In the genomic region with DNA sequence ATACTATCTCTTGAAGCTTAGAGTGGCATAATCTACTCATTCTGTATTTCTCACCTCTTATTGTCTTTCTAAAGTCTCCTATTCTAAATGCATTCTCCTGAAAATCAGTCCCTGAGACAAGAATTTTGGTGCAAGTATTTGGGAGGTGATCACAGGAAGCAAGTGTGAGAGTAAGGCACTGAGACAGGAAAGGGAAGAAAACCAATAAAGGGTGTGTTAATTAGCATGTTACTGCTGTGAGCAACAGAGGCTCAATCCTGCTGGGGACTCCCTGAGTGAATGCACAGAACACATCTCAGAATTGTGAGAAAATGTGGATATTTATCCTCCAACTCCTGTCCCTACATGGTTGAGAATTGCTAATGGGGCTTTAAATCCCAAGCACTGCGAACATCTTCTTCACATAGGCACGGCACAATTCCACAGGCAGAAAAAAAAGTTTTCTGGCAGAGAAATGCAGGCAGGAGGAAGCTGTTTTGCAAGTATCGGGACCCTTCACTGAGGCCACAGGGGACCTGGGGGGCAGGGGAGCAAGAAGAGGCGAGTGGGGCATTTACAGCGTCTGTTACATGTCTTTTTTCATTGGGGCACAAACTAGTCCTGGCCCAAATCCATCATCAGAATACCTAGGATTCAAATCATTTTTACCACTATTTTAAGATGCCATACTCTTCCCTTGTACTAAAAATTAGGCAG, we compare ENCODE assay signal across 24 cellular contexts. TPM values are rescaled to one million over a fixed set of nuclear protein-coding genes. Genes with fewer than 3 reads are reported as not detected.
DNase-seq lines count a peak whose midpoint lies in the region; ATAC-seq and TF ChIP-seq lines count a peak whose summit lies in the region.
"Had no signal": no experiment of that assay in that cellular context is flagged by ENCODE, and none has a peak within 500 bp of the region (broad histone marks: within the 10 kb centered on the region; RNA-seq: fewer than 3 reads in every experiment).

No MANE protein-coding gene starts in this region.

- no peak for TF ChIP-seq EP300 in suprapubic skin (IDR thresholded peaks at IDR 0.05)

- DNase-seq in GM23338 (ENCODE audit: low spot score) (peak; percentile 49), endodermal cell (peak; percentile 68), nephron progenitor cell (no peak), anterior cingulate cortex (lab: John Stamatoyannopoulos, UW) (no peak), suprapubic skin (ENCODE audit: low spot score in 2 of 2) (no peak)
- DNase-seq: activated CD4-positive, alpha-beta T cell treated with anti-CD3 and anti-CD28 coated beads, Interleukin-2, amount 50 U/mL, for 4 hours; activated CD8-positive, alpha-beta memory T cell treated with anti-CD3 and anti-CD28 coated beads, Interleukin-2, amount 50 U/mL, for 48 hours; activated effector memory CD4-positive, alpha-beta T cell treated with Interleukin-2 at 50 U/mL for 16 hours; amniotic stem cell; CD8-positive, alpha-beta T cell; colonic mucosa; effector memory CD4-positive, alpha-beta T cell; foreskin melanocyte; GM23248; NCI-H187 treated with DMSO at 0.1 percent for 48 hours; SK-N-SH; stimulated activated naive CD8-positive, alpha-beta T cell treated with anti-CD3 and anti-CD28 coated beads, Interleukin-15, amount 100 ng/mL, for 72 hours; tibial artery had no signal

- H3K4me3 ChIP-seq in GM23338 (peak overlapping the region; percentile 36), Loucy (ENCODE audit: low read length, poor library complexity, severe bottlenecking) (peak overlapping the region; percentile 51), endodermal cell (ENCODE audit: low read length) (no peak overlapping the region), suprapubic skin (no peak overlapping the region)
- H3K4me3 ChIP-seq: colonic mucosa, GM23248, prostate gland, tibial artery had no signal

- TF ChIP-seq POLR2A in suprapubic skin (IDR thresholded peaks at IDR 0.05): no peak

- peak overlapping the region; percentile 41 for H3K9ac ChIP-seq in Loucy (ENCODE audit: low read depth, low read length, poor library complexity, severe bottlenecking)
- no peak overlapping the region for H3K9ac ChIP-seq in endodermal cell (ENCODE audit: extremely low read depth, low read length, poor library complexity, severe bottlenecking)
- H3K9ac ChIP-seq: GM23248, SK-N-SH had no signal

- H4K20me1 ChIP-seq in GM23338 (replicated peaks; ENCODE audit: insufficient read depth) (no peaks in the 10 kb centered on the region), Loucy (ENCODE audit: insufficient read depth, low read length, poor library complexity, severe bottlenecking) (no peaks in the 10 kb centered on the region)

- peaks cover 53% of the 10 kb centered on the region for H3K4me1 Mint-ChIP-seq in GM23338
- peaks cover 23% of the 10 kb centered on the region for H3K4me1 Mint-ChIP-seq in endodermal cell
- peaks cover 29% of the 10 kb centered on the region for H3K4me1 Mint-ChIP-seq in nephron progenitor cell

- H3K9me3 ChIP-seq in Loucy (ENCODE audit: insufficient read depth, low read depth, low read length): no peaks in the 10 kb centered on the region
- no peaks in the 10 kb centered on the region for H3K9me3 ChIP-seq in endodermal cell (ENCODE audit: control insufficient read depth, low read length)
- H3K9me3 ChIP-seq in suprapubic skin: no peaks in the 10 kb centered on the region
- H3K9me3 ChIP-seq: colonic mucosa, prostate gland, SK-N-SH, tibial artery had no signal

- H3K79me2 ChIP-seq in GM23338 (replicated peaks; ENCODE audit: insufficient read depth): no peaks in the 10 kb centered on the region
- no peaks in the 10 kb centered on the region for H3K79me2 ChIP-seq in Loucy (ENCODE audit: insufficient read depth, low read length)

- H3K36me3 ChIP-seq in GM23338 (ENCODE audit: insufficient read depth) (no peaks in the 10 kb centered on the region), Loucy (ENCODE audit: insufficient read depth, low read length) (no peaks in the 10 kb centered on the region), endodermal cell (ENCODE audit: control insufficient read depth, insufficient read depth, low read length) (no peaks in the 10 kb centered on the region), suprapubic skin (no peaks in the 10 kb centered on the region)
- H3K36me3 ChIP-seq: colonic mucosa, prostate gland, tibial artery had no signal

- H3K4me2 ChIP-seq in GM23338 (peak overlapping the region; percentile 70), Loucy (ENCODE audit: low read depth, low read length, poor library complexity, severe bottlenecking) (peak overlapping the region; percentile 70)
- H3K4me2 ChIP-seq: SK-N-SH had no signal

- H3K36me3 Mint-ChIP-seq in GM23338 (ENCODE audit: low read depth) (no peaks in the 10 kb centered on the region), endodermal cell (ENCODE audit: low read depth) (no peaks in the 10 kb centered on the region), nephron progenitor cell (ENCODE audit: low read depth) (no peaks in the 10 kb centered on the region)
- H3K36me3 Mint-ChIP-seq: CD8-positive, alpha-beta T cell had no signal

- H3K4me1 ChIP-seq in GM23338 (ENCODE audit: insufficient read depth) (peaks cover 27% of the 10 kb centered on the region), Loucy (ENCODE audit: insufficient read depth, low read length, poor library complexity, severe bottlenecking) (peaks cover 51% of the 10 kb centered on the region), endodermal cell (ENCODE audit: control insufficient read depth, insufficient read depth, low read length) (peaks cover 10% of the 10 kb centered on the region), suprapubic skin (no peaks in the 10 kb centered on the region)
- H3K4me1 ChIP-seq: colonic mucosa, prostate gland had no signal

- H3K4me3 Mint-ChIP-seq in GM23338 (peak overlapping the region; percentile 63), endodermal cell (peak overlapping the region; percentile 10), nephron progenitor cell (peak overlapping the region; percentile 51)
- H3K4me3 Mint-ChIP-seq: CD8-positive, alpha-beta T cell; neural crest cell; stimulated activated naive CD8-positive, alpha-beta T cell treated with anti-CD3 and anti-CD28 coated beads, Interleukin-15, amount 100 ng/mL, for 72 hours had no signal

- WGBS in endodermal cell (ENCODE audit: insufficient coverage in 1 of 2, insufficient read length in 1 of 2), 2 experiments: 16 to 28% methylated on average over 3 to 5 of the region's 5 CpGs
- WGBS in suprapubic skin: 49% methylated on average over 5 of the region's 5 CpGs

- peak overlapping the region; percentile 53; the same call in 1 of the 2 replicates for H2AFZ ChIP-seq in GM23338
- H2AFZ ChIP-seq in Loucy (ENCODE audit: low read length): peak overlapping the region; percentile 44
- H2AFZ ChIP-seq: GM23248 had no signal

- H3F3A ChIP-seq in GM23338 (replicated peaks; ENCODE audit: low read depth) (no peaks in the 10 kb centered on the region), Loucy (ENCODE audit: low read depth) (no peaks in the 10 kb centered on the region)

- peak overlapping the region; percentile 53 for H3K27ac ChIP-seq in GM23338 (ENCODE audit: low read depth)
- H3K27ac ChIP-seq in endodermal cell (ENCODE audit: low read depth, low read length): no peak overlapping the region
- no peak overlapping the region for H3K27ac ChIP-seq in suprapubic skin
- H3K27ac ChIP-seq: colonic mucosa, GM23248, prostate gland, tibial artery, VCaP had no signal

- H3K9me3 Mint-ChIP-seq in GM23338 (no peaks in the 10 kb centered on the region; the same call in 2 of the 3 replicates), endodermal cell (no peaks in the 10 kb centered on the region), nephron progenitor cell (no peaks in the 10 kb centered on the region)
- H3K9me3 Mint-ChIP-seq: CD8-positive, alpha-beta T cell; neural crest cell had no signal

- TF ChIP-seq CTCF in GM23338 (conservative IDR thresholded peaks at IDR 0.05; ENCODE audit: low read depth in 2 of 2): no peak
- TF ChIP-seq CTCF in Loucy (conservative IDR thresholded peaks at IDR 0.05; ENCODE audit: low read length): no peak
- no peak for TF ChIP-seq CTCF in endodermal cell (conservative IDR thresholded peaks at IDR 0.05)
- no peak for TF ChIP-seq CTCF in nephron progenitor cell (IDR thresholded peaks at IDR 0.05)
- TF ChIP-seq CTCF in suprapubic skin (IDR thresholded peaks at IDR 0.05): no peak

- H3K9me2 ChIP-seq in GM23338 (ENCODE audit: insufficient read depth) (peaks cover 4% of the 10 kb centered on the region; the same call in 1 of the 2 replicates), Loucy (replicated peaks; ENCODE audit: low read depth, low read length) (no peaks in the 10 kb centered on the region)
- H3K9me2 ChIP-seq: SK-N-SH had no signal

- ATAC-seq in GM23338 (peak; percentile 89), GM19035 (IDR thresholded peaks at IDR 0.05; ENCODE audit: unreplicated experiment) (no peak)
- ATAC-seq: CD8-positive, alpha-beta T cell; esophagus mucosa; stimulated activated naive CD8-positive, alpha-beta T cell treated with anti-CD3 and anti-CD28 coated beads, Interleukin-15, amount 100 ng/mL, for 72 hours had no signal

- H3K27me3 Mint-ChIP-seq in GM23338 (ENCODE audit: insufficient read depth, low read depth, poor library complexity) (no peaks in the 10 kb centered on the region), endodermal cell (ENCODE audit: insufficient read depth) (no peaks in the 10 kb centered on the region), nephron progenitor cell (ENCODE audit: low read depth, poor library complexity) (no peaks in the 10 kb centered on the region)
- H3K27me3 Mint-ChIP-seq: stimulated activated naive CD8-positive, alpha-beta T cell treated with anti-CD3 and anti-CD28 coated beads, Interleukin-15, amount 100 ng/mL, for 72 hours had no signal

- H3K27me3 ChIP-seq in GM23338 (ENCODE audit: insufficient read depth): no peaks in the 10 kb centered on the region
- H3K27me3 ChIP-seq in Loucy (ENCODE audit: insufficient read depth, low read length, poor library complexity, severe bottlenecking): no peaks in the 10 kb centered on the region
- no peaks in the 10 kb centered on the region for H3K27me3 ChIP-seq in endodermal cell (ENCODE audit: control insufficient read depth, insufficient read depth, low read length, poor library complexity, severe bottlenecking)
- H3K27me3 ChIP-seq in suprapubic skin: no peaks in the 10 kb centered on the region
- H3K27me3 ChIP-seq: colonic mucosa had no signal

- peak overlapping the region; percentile 95 for H3K27ac Mint-ChIP-seq in GM23338
- peak overlapping the region; percentile 45 for H3K27ac Mint-ChIP-seq in endodermal cell
- H3K27ac Mint-ChIP-seq in nephron progenitor cell: peak overlapping the region; percentile 77
- H3K27ac Mint-ChIP-seq: CD8-positive, alpha-beta T cell had no signal

TF ChIP-seq in GM23338, 12 proteins besides CTCF, POLR2A, EP300 and RAD21:
- TF ChIP-seq POLR2AphosphoS5 (IDR thresholded peaks at IDR 0.05; ENCODE audit: low read depth): no peak
- no peak for TF ChIP-seq EZH2phosphoT487 (IDR thresholded peaks at IDR 0.05; ENCODE audit: unreplicated experiment)

RNA-seq across cellular contexts. Expression of gene STT3B, which starts 27.2 kb away (rescaled TPM):
- 139 and 167 TPM in 2 replicates for total RNA-seq in GM23338 (2014; rRNA removed; shearing (Covaris generic))
- 44.1 and 45.2 TPM in 2 replicates for polyA plus RNA-seq in GM23338 (2016; fragmentation: Nextera tagmentation; extraction: Ambion mirVana)
- total RNA-seq in endodermal cell: 100 to 1,000 TPM; 126 to 199 TPM
- 150 TPM for polyA plus RNA-seq in endodermal cell (2013, experiment 1 of 2)
- polyA plus RNA-seq in endodermal cell (2013, experiment 2 of 2): 160 TPM
- 10 to 100 TPM; 69.5 to 97.0 (median 78.4) TPM for total RNA-seq in suprapubic skin

Comparison
In these comparisons a context has a peak if more than half of its experiments do, and no peak if none do; other contexts are left out.
1. DNase-seq: peak in GM23338 (single experiment) and endodermal cell (single experiment); none in nephron progenitor cell (single experiment), anterior cingulate cortex (0 of 58) and suprapubic skin (0 of 2).
2. H3K4me3 ChIP-seq: peak in GM23338 (single experiment) and Loucy (single experiment); none in endodermal cell (single experiment) and suprapubic skin (single experiment).
3. H3K27ac Mint-ChIP-seq: peak in every context shown above with its lines; median percentile 95 in GM23338; 77 in nephron progenitor cell; 45 in endodermal cell.
4. H3K4me3 Mint-ChIP-seq: peak in every context shown above with its lines; median percentile 63 in GM23338; 51 in nephron progenitor cell; 10 in endodermal cell.